Comparison of ENCODE assay signal across 19 cellular contexts in genomic region chrX:152642931-152643525, GRCh38. TPM values are rescaled to one million over a fixed set of nuclear protein-coding genes. Genes with fewer than 3 reads are reported as not detected.
DNase-seq lines count a peak whose midpoint lies in the region; ATAC-seq lines count a peak whose summit lies in the region.
"Had no signal": no experiment of that assay in that cellular context is flagged by ENCODE, and none has a peak within 500 bp of the region (broad histone marks: within the 10 kb centered on the region; RNA-seq: fewer than 3 reads in every experiment).

No MANE protein-coding gene starts in this region.

- DNase-seq in DMS 273 (lab: John Stamatoyannopoulos, UW; ENCODE audit: unreplicated experiment) (peak; percentile 16), DMS 273 treated with DMSO at 0.1 percent for 48 hours (lab: John Stamatoyannopoulos, UW) (no peak), hippocampal formation (lab: John Stamatoyannopoulos, UW) (peak; percentile 13 to 34), occipital lobe (lab: John Stamatoyannopoulos, UW) (peak; percentile 7), sciatic nerve (ENCODE audit: low spot score) (no peak), NCI-H82 treated with DMSO at 0.1 percent for 48 hours (lab: John Stamatoyannopoulos, UW; ENCODE audit: unreplicated experiment) (no peak), NCI-H2171 treated with DMSO at 0.1 percent for 48 hours (lab: John Stamatoyannopoulos, UW) (no peak)
- DNase-seq: BE2C; Calu3; CD4-positive, alpha-beta memory T cell; DMS79; GM23248; Kasumi-1; NCI-H1105 treated with DMSO at 0.1 percent for 48 hours; NCI-H1694 treated with DMSO at 0.1 percent for 48 hours; NCI-H774 had no signal

- ATAC-seq in sciatic nerve: no peak
- ATAC-seq in GM21576 (IDR thresholded peaks at IDR 0.05; ENCODE audit: unreplicated experiment): no peak
- ATAC-seq: HCT116 had no signal

- intact Hi-C loops in sciatic nerve (cut with DNase I): loop anchor here (10.0 kb wide), 1 partner anchor 182 kb away; no protein-coding TSS in a partner anchor

RNA-seq across cellular contexts. Expression of gene GABRQ, which starts 5.3 kb away (rescaled TPM):
- total RNA-seq in occipital lobe: 0.47 TPM
- total RNA-seq in sciatic nerve: 5.3 TPM
- total RNA-seq: Calu3; CD4-positive, alpha-beta memory T cell; GM23248; PC-9 had no signal

RNA-seq across cellular contexts. Expression of gene MAGEA3, which starts 55.6 kb away (rescaled TPM):
- total RNA-seq in occipital lobe (not detected), sciatic nerve (not detected)
- total RNA-seq: Calu3; CD4-positive, alpha-beta memory T cell; GM23248 had no signal

Comparison
In these comparisons a context has a peak if more than half of its experiments do, and no peak if none do; other contexts are left out.
1. DNase-seq: peak in DMS 273 (single experiment), hippocampal formation (2 of 2) and occipital lobe (single experiment); none in DMS 273 treated with DMSO at 0.1 percent for 48 hours (single experiment), sciatic nerve (single experiment), NCI-H82 treated with DMSO at 0.1 percent for 48 hours (single experiment) and NCI-H2171 treated with DMSO at 0.1 percent for 48 hours (single experiment).